Comparison of ENCODE assay signal across 1 cellular context in the genomic region with DNA sequence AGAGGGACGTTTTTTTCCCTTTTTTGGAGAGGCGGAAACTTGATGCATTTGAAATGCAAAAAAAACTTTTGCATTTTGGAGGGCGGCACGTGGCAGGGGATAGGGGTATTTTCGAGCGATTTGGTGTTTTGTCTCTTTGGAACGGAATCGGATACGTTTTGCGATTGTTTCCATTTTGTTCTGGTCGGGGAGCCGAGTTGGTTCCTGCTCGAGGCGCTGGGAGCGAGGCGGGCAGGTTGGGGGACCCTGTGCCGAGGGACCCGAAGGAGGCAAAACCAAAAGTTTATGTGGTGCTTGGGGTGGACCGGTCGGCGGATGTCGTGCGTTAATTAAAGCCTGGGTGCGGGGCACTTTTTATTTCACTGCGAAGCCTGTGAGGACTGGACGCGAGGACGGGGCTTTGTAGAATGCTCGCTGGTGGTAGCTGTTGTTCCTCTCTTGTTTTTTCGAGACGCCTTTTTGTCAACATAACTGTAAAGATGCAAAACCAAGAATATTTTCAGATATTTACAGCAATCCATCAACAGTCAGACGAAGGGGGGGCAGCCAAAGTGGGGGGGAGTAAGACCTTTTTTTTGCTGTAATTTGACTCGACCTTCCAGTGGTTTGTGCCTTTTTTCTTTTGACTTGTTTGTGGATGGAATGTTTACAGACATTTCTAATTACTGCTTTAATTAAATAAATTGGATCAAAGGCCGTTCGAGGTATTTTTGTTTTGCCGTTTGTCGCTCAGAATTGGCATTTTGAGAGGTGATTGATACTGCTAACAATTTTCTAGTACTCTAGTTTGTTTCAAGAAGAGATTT.
TF ChIP-seq lines count a peak whose summit lies in the region.

No MANE protein-coding gene starts in this region.

TF ChIP-seq in GM12878, 131 proteins besides CTCF, POLR2A, EP300 and RAD21:
- TF ChIP-seq PAX8 (IDR thresholded peaks at IDR 0.05) (no peak), ATF2 (IDR thresholded peaks at IDR 0.05; ENCODE audit: low read length) (0 out of 2 replicates have a peak, but pooled peaks have one; percentile 37), KAT2A (conservative IDR thresholded peaks at IDR 0.05; ENCODE audit: control insufficient read depth, low read depth, low read length) (no peak), WRNIP1 (IDR thresholded peaks at IDR 0.05; ENCODE audit: borderline replicate concordance, low read depth, low read length) (0 out of 2 replicates have a peak, but pooled peaks have one; percentile 85), NBN (IDR thresholded peaks at IDR 0.05) (peak; percentile 17; the same call in 1 of the 2 replicates), POLR2AphosphoS5 (IDR thresholded peaks at IDR 0.05; ENCODE audit: low read length) (0 out of 2 replicates have a peak, but pooled peaks have one; percentile 25), ATF7 (IDR thresholded peaks at IDR 0.05; ENCODE audit: low read depth) (peak; percentile 18; the same call in 1 of the 2 replicates), PML (IDR thresholded peaks at IDR 0.05; ENCODE audit: low read length) (peak; percentile 47; the same call in 1 of the 2 replicates), BHLHE40 (IDR thresholded peaks at IDR 0.05; ENCODE audit: borderline replicate concordance in 1 of 2, low read depth in 2 of 2, low read length in 1 of 2) (peak; percentile 92 to 99), CEBPB (IDR thresholded peaks at IDR 0.05; ENCODE audit: borderline replicate concordance in 1 of 2, low read depth in 2 of 2, low read length in 2 of 2) (no peak), RAD51 (IDR thresholded peaks at IDR 0.05) (peak; percentile 69), YY1 (IDR thresholded peaks at IDR 0.05; ENCODE audit: low read depth, low read length) (0 out of 2 replicates have a peak, but pooled peaks have one; percentile 1), MXI1 (IDR thresholded peaks at IDR 0.05; ENCODE audit: low read depth, low read length) (peak; percentile 34; the same call in 1 of the 2 replicates), ASH2L (IDR thresholded peaks at IDR 0.05; ENCODE audit: borderline replicate concordance, low read depth) (peak; percentile 80; the same call in 1 of the 2 replicates), ELK1 (IDR thresholded peaks at IDR 0.05; ENCODE audit: low read depth, low read length) (no peak), MLLT1 (IDR thresholded peaks at IDR 0.05) (0 out of 2 replicates have a peak, but pooled peaks have one; percentile 14), LARP7 (IDR thresholded peaks at IDR 0.05) (peak; percentile 25; the same call in 1 of the 2 replicates), FOXM1 (IDR thresholded peaks at IDR 0.05; ENCODE audit: low read depth, low read length) (0 out of 2 replicates have a peak, but pooled peaks have one; percentile 21), CUX1 (IDR thresholded peaks at IDR 0.05; ENCODE audit: insufficient replicate concordance, low read depth, low read length) (no peak), SRF (IDR thresholded peaks at IDR 0.05; ENCODE audit: low read depth in 2 of 2, low read length in 2 of 2) (peak in 1 of 2 experiments; percentile 95; a peak in 2 of 4 replicates)
- TF ChIP-seq, protein P1, sequence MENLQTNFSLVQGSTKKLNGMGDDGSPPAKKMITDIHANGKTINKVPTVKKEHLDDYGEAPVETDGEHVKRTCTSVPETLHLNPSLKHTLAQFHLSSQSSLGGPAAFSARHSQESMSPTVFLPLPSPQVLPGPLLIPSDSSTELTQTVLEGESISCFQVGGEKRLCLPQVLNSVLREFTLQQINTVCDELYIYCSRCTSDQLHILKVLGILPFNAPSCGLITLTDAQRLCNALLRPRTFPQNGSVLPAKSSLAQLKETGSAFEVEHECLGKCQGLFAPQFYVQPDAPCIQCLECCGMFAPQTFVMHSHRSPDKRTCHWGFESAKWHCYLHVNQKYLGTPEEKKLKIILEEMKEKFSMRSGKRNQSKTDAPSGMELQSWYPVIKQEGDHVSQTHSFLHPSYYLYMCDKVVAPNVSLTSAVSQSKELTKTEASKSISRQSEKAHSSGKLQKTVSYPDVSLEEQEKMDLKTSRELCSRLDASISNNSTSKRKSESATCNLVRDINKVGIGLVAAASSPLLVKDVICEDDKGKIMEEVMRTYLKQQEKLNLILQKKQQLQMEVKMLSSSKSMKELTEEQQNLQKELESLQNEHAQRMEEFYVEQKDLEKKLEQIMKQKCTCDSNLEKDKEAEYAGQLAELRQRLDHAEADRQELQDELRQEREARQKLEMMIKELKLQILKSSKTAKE (IDR thresholded peaks at IDR 0.05; ENCODE audit: low read depth, poor library complexity, severe bottlenecking): no peak
- TF ChIP-seq, protein P2, sequence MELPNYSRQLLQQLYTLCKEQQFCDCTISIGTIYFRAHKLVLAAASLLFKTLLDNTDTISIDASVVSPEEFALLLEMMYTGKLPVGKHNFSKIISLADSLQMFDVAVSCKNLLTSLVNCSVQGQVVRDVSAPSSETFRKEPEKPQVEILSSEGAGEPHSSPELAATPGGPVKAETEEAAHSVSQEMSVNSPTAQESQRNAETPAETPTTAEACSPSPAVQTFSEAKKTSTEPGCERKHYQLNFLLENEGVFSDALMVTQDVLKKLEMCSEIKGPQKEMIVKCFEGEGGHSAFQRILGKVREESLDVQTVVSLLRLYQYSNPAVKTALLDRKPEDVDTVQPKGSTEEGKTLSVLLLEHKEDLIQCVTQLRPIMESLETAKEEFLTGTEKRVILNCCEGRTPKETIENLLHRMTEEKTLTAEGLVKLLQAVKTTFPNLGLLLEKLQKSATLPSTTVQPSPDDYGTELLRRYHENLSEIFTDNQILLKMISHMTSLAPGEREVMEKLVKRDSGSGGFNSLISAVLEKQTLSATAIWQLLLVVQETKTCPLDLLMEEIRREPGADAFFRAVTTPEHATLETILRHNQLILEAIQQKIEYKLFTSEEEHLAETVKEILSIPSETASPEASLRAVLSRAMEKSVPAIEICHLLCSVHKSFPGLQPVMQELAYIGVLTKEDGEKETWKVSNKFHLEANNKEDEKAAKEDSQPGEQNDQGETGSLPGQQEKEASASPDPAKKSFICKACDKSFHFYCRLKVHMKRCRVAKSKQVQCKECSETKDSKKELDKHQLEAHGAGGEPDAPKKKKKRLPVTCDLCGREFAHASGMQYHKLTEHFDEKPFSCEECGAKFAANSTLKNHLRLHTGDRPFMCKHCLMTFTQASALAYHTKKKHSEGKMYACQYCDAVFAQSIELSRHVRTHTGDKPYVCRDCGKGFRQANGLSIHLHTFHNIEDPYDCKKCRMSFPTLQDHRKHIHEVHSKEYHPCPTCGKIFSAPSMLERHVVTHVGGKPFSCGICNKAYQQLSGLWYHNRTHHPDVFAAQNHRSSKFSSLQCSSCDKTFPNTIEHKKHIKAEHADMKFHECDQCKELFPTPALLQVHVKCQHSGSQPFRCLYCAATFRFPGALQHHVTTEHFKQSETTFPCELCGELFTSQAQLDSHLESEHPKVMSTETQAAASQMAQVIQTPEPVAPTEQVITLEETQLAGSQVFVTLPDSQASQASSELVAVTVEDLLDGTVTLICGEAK (IDR thresholded peaks at IDR 0.05; ENCODE audit: borderline replicate concordance): 0 out of 2 replicates have a peak, but pooled peaks have one; percentile 13
- TF ChIP-seq, protein P3, sequence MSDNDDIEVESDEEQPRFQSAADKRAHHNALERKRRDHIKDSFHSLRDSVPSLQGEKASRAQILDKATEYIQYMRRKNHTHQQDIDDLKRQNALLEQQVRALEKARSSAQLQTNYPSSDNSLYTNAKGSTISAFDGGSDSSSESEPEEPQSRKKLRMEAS (IDR thresholded peaks at IDR 0.05; ENCODE audit: low read depth, low read length): peak; percentile 28; the same call in 1 of the 2 replicates
- TF ChIP-seq, protein P4, sequence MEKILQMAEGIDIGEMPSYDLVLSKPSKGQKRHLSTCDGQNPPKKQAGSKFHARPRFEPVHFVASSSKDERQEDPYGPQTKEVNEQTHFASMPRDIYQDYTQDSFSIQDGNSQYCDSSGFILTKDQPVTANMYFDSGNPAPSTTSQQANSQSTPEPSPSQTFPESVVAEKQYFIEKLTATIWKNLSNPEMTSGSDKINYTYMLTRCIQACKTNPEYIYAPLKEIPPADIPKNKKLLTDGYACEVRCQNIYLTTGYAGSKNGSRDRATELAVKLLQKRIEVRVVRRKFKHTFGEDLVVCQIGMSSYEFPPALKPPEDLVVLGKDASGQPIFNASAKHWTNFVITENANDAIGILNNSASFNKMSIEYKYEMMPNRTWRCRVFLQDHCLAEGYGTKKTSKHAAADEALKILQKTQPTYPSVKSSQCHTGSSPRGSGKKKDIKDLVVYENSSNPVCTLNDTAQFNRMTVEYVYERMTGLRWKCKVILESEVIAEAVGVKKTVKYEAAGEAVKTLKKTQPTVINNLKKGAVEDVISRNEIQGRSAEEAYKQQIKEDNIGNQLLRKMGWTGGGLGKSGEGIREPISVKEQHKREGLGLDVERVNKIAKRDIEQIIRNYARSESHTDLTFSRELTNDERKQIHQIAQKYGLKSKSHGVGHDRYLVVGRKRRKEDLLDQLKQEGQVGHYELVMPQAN (conservative IDR thresholded peaks at IDR 0.05): peak; percentile 70
